ENCODE assay signal across 8 cellular contexts in genomic region chrX:16946361-16946964, GRCh38. TPM values are rescaled to one million over a fixed set of nuclear protein-coding genes. Genes with fewer than 3 reads are reported as not detected.
DNase-seq lines count a peak whose midpoint lies in the region; ATAC-seq and TF ChIP-seq lines count a peak whose summit lies in the region.

REPS2 (plus strand) TSS chrX:16946658; CDS start chrX:16946862, 204 bp downstream.

- H3K27ac ChIP-seq in HUES6 (ENCODE audit: low read depth, low read length) = no peak within 1 kb of the TSS
- H3K27ac ChIP-seq in PC-9 = no peak within 1 kb of the TSS
- H3K27ac ChIP-seq in esophagus muscularis mucosa (replicated peaks in 1 of 4) = peak within 1 kb of the TSS in 3 of 4 donors; percentile 46 to 54 (median 53)
- no peak within 1 kb of the TSS for H3K27ac ChIP-seq in muscle layer of duodenum (ENCODE audit: low read length)

- DNase-seq in Caco-2 (peak; percentile 78 to 83), PC-9 (peak; percentile 77 to 83), esophagus muscularis mucosa (ENCODE audit: extremely low spot score) (peak; percentile 93)
- peak; percentile 74 to 78 for DNase-seq in activated T-cell treated with anti-CD3 and anti-CD28 coated beads, Interleukin-2, amount 50 U/mL, for 48 hours
- peak; percentile 40 to 54 for DNase-seq in stimulated activated CD8-positive, alpha-beta memory T cell treated with anti-CD3 and anti-CD28 coated beads, Interleukin-7, amount 100 ng/mL, for 1 hour (ENCODE audit: low read depth in 2 of 2)

- H3K36me3 ChIP-seq in Caco-2 (ENCODE audit: control insufficient read depth, insufficient read depth, low read length) (no peaks in the 10 kb centered on the region), HUES6 (ENCODE audit: control insufficient read depth, insufficient read depth, low read length) (no peaks in the 10 kb centered on the region), PC-9 (ENCODE audit: low read depth) (no peaks in the 10 kb centered on the region), esophagus muscularis mucosa (no peaks in the 10 kb centered on the region), muscle layer of duodenum (ENCODE audit: control insufficient read depth in 1 of 2, insufficient read depth in 2 of 2, low read length in 2 of 2) (no peaks in the 10 kb centered on the region)

- H3K4me1 ChIP-seq in Caco-2 = no peaks in the 10 kb centered on the region
- H3K4me1 ChIP-seq in HUES6 (ENCODE audit: control insufficient read depth, insufficient read depth, low read length) = 0 out of 2 replicates have a peak, but pooled peaks cover 5% of the 10 kb centered on the region
- peaks cover 26% of the 10 kb centered on the region; the same call in 1 of the 2 replicates for H3K4me1 ChIP-seq in PC-9 (replicated peaks; ENCODE audit: insufficient read depth)
- peaks cover 5 to 13% (median 8%) of the 10 kb centered on the region in 4 donors for H3K4me1 ChIP-seq in esophagus muscularis mucosa
- peaks cover 0 to 9% of the 10 kb centered on the region in 2 donors for H3K4me1 ChIP-seq in muscle layer of duodenum (ENCODE audit: control insufficient read depth in 1 of 2, insufficient read depth in 2 of 2, low read length in 2 of 2)

- no peaks in the 10 kb centered on the region for H3K4me1 Mint-ChIP-seq in Caco-2 (ENCODE audit: low read depth, unreplicated experiment)

- H3K4me3 ChIP-seq in Caco-2 (ENCODE audit: low read depth, low read length) (peak within 1 kb of the TSS; percentile 55), HUES6 (ENCODE audit: low read depth, low read length) (peak within 1 kb of the TSS; percentile 76), PC-9 (peak within 1 kb of the TSS; percentile 66), esophagus muscularis mucosa (peak within 1 kb of the TSS; percentile 65 to 73 (median 66)), muscle layer of duodenum (ENCODE audit: low read depth in 1 of 2, low read length in 2 of 2) (peak within 1 kb of the TSS; percentile 59 to 73)

- peaks cover 16% of the 10 kb centered on the region; the same call in 1 of the 2 replicates for H3K79me2 ChIP-seq in PC-9 (ENCODE audit: low read depth)

- no peaks in the 10 kb centered on the region for H3K9me3 Mint-ChIP-seq in Caco-2 (ENCODE audit: unreplicated experiment)

- peak within 1 kb of the TSS; percentile 12 for H3K9ac ChIP-seq in HUES6 (ENCODE audit: low read length)

- H2AFZ ChIP-seq in PC-9 = peak within 1 kb of the TSS; percentile 89

- no peaks in the 10 kb centered on the region for H3K27me3 ChIP-seq in Caco-2 (replicated peaks; ENCODE audit: control insufficient read depth, insufficient read depth, low read length)
- H3K27me3 ChIP-seq in HUES6 (ENCODE audit: control insufficient read depth, insufficient read depth, low read length) = peaks cover 52% of the 10 kb centered on the region
- H3K27me3 ChIP-seq in PC-9 (ENCODE audit: insufficient read depth, low read depth) = no peaks in the 10 kb centered on the region
- peaks cover 0 to 4% (median 0%) of the 10 kb centered on the region in 4 donors for H3K27me3 ChIP-seq in esophagus muscularis mucosa
- no peaks in the 10 kb centered on the region for H3K27me3 ChIP-seq in muscle layer of duodenum (ENCODE audit: low read depth, low read length)

- H3K9me2 ChIP-seq in PC-9 (ENCODE audit: insufficient read depth) = no peaks in the 10 kb centered on the region

- CTCF ChIA-PET in Caco-2 (lab: Charles Lee) = interaction anchor here (0.6 kb wide), 3 partner anchors 33 to 75 kb away, joined by 3 to 5 read pairs (median 4); no protein-coding TSS in a partner anchor
- CTCF ChIA-PET in PC-9 (lab: Charles Lee) = interaction anchor here (1.1 kb wide), 1 partner anchor 100 kb away, joined by 3 read pairs; no protein-coding TSS in a partner anchor

- no peak for TF ChIP-seq POLR2A in esophagus muscularis mucosa (IDR thresholded peaks at IDR 0.05; ENCODE audit: low read depth)

- peak within 1 kb of the TSS; percentile 74 for H3K4me3 Mint-ChIP-seq in Caco-2 (ENCODE audit: unreplicated experiment)

- H3K27ac Mint-ChIP-seq in Caco-2 (ENCODE audit: unreplicated experiment) = no peak within 1 kb of the TSS

- peaks cover 8% of the 10 kb centered on the region for H3K27me3 Mint-ChIP-seq in Caco-2 (ENCODE audit: insufficient read depth, unreplicated experiment)

- TF ChIP-seq EP300 in esophagus muscularis mucosa (IDR thresholded peaks at IDR 0.05) = no peak

- no peaks in the 10 kb centered on the region for H3K36me3 Mint-ChIP-seq in Caco-2 (ENCODE audit: insufficient read depth, unreplicated experiment)

- 7% methylated on average over 9 of the region's 71 CpGs for whole genome bisulfite sequencing in esophagus muscularis mucosa

- ATAC-seq in GM21515 (IDR thresholded peaks at IDR 0.05; ENCODE audit: unreplicated experiment) = peak; percentile 98

- TF ChIP-seq CTCF in Caco-2 (IDR thresholded peaks at IDR 0.05; ENCODE audit: insufficient read depth in 1 of 2, low read depth in 1 of 2, low read length in 1 of 2, severe bottlenecking in 1 of 2, unreplicated experiment in 1 of 2) (no peak), PC-9 (conservative IDR thresholded peaks at IDR 0.05) (no peak), esophagus muscularis mucosa (IDR thresholded peaks at IDR 0.05) (no peak)

- BruUV-seq in Caco-2 (replicated peaks; lab: Mats Ljungman, UMichigan) (no TSS peak), PC-9 (replicated peaks; lab: Mats Ljungman, UMichigan) (no TSS peak)

- intact Hi-C loops in Caco-2 (cut with micrococcal nuclease; ENCODE audit: unreplicated experiment) (no loop called here), PC-9 (cut with micrococcal nuclease; ENCODE audit: unreplicated experiment) (loop anchor here (2.0 to 5.0 kb wide), 3 partner anchors 64 to 101 kb away; partner anchors contain the start of gene RBBP7), esophagus muscularis mucosa (cut with DNase I) (loop anchor here (10.0 kb wide), 1 partner anchor 98 kb away; no protein-coding TSS in a partner anchor)

- POLR2A ChIA-PET in Caco-2 (lab: Charles Lee) = no interaction called here
- POLR2A ChIA-PET in PC-9 (lab: Charles Lee; ENCODE audit: unreplicated experiment) = interaction anchor here (0.5 to 0.6 kb wide), 2 partner anchors 10 to 131 kb away, joined by 6 to 23 read pairs; no protein-coding TSS in a partner anchor

- no peaks in the 10 kb centered on the region for H4K20me1 ChIP-seq in PC-9 (ENCODE audit: insufficient read depth)

- H3K4me2 ChIP-seq in PC-9 = peak within 1 kb of the TSS; percentile 88

- no peaks in the 10 kb centered on the region for H3K9me3 ChIP-seq in Caco-2
- H3K9me3 ChIP-seq in HUES6 (ENCODE audit: control insufficient read depth, insufficient read depth, low read depth, low read length) = no peaks in the 10 kb centered on the region; the same call in 1 of the 2 replicates
- H3K9me3 ChIP-seq in PC-9 (ENCODE audit: insufficient read depth, low read depth) = no peaks in the 10 kb centered on the region
- H3K9me3 ChIP-seq in esophagus muscularis mucosa = peaks cover 0 to 10% (median 0%) of the 10 kb centered on the region in 4 donors
- no peaks in the 10 kb centered on the region for H3K9me3 ChIP-seq in muscle layer of duodenum (ENCODE audit: control insufficient read depth in 1 of 2, low read length in 2 of 2)

- H3F3A ChIP-seq in PC-9 (ENCODE audit: insufficient read depth, low read depth) = 0 out of 2 replicates have a peak, but pooled peaks cover 4% of the 10 kb centered on the region

RNA-seq across cellular contexts. Expression of gene REPS2, which starts in this region (rescaled TPM):
- total RNA-seq in Caco-2 (2022) (0.30 and 0.86 TPM in 2 replicates), PC-9 (2021) (15.4 and 29.2 TPM in 2 replicates), esophagus muscularis mucosa (10 to 100 TPM; 26.4 to 49.0 (median 33.2) TPM)

Comparison
In these comparisons a context has a peak if more than half of its experiments do, and no peak if none do; other contexts are left out.
1. Peak in DNase-seq and H3K4me3 ChIP-seq in Caco-2; RNA of the gene not detected or under 1 TPM.
2. H3K27ac ChIP-seq: peak in esophagus muscularis mucosa (3 of 4); none in HUES6 (single experiment), PC-9 (single experiment) and muscle layer of duodenum (single experiment).
3. Peak in every context shown above with its lines, with median percentiles within 50 percentile points of each other: DNase-seq and H3K4me3 ChIP-seq.